ENCODE assay signal across 14 cellular contexts in the genomic region with DNA sequence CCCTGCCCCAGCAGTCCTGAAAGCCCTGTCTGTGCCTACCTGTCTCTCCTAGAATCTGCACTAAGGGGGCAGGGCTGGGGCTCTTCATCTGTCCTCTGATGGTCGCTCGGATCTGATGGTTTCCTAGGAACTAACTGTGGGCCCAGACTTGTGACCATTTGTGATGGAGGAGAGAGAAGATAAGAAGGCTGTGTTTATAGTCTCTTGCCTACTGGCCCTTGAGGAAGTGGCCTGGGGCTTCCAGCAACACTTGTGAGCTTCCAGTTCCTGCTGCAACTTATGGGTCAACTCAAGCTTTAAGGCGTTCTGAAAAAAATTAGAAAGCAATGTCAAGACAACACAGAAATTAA. TPM values are rescaled to one million over a fixed set of nuclear protein-coding genes. Genes with fewer than 3 reads are reported as not detected.
A peak's percentile ranks its signal among the peaks of the same experiment; 100 is the strongest.
DNase-seq lines count a peak whose midpoint lies in the region; ATAC-seq and TF ChIP-seq lines count a peak whose summit lies in the region.
"Had no signal": no experiment of that assay in that cellular context is flagged by ENCODE, and none has a peak within 500 bp of the region (broad histone marks: within the 10 kb centered on the region; RNA-seq: fewer than 3 reads in every experiment).

No MANE protein-coding gene starts in this region.

- TF ChIP-seq POLR2A in breast epithelium (IDR thresholded peaks at IDR 0.05) (no peak), suprapubic skin (IDR thresholded peaks at IDR 0.05) (no peak)

- H3K36me3 ChIP-seq in HUES6 (ENCODE audit: control insufficient read depth, insufficient read depth, low read length) = no peaks in the 10 kb centered on the region
- H3K36me3 ChIP-seq in breast epithelium = no peaks in the 10 kb centered on the region
- no peaks in the 10 kb centered on the region for H3K36me3 ChIP-seq in kidney epithelial cell (ENCODE audit: control insufficient read depth, insufficient read depth, low read length)
- H3K36me3 ChIP-seq in suprapubic skin = no peaks in the 10 kb centered on the region
- H3K36me3 ChIP-seq in tibial artery = no peaks in the 10 kb centered on the region

- no peak for TF ChIP-seq EP300 in suprapubic skin (IDR thresholded peaks at IDR 0.05)

- intact Hi-C loops in breast epithelium (cut with DNase I; ENCODE audit: low total_unique reads) (no loop called here), tibial artery (cut with DNase I; ENCODE audit: low total_unique reads) (no loop called here)

- peak overlapping the region; percentile 83 for H3K9ac ChIP-seq in HUES6 (ENCODE audit: low read length)
- H3K9ac ChIP-seq: KMS-11 had no signal

- H3K9me3 ChIP-seq in HUES6 (ENCODE audit: control insufficient read depth, insufficient read depth, low read depth, low read length) = no peaks in the 10 kb centered on the region
- no peaks in the 10 kb centered on the region for H3K9me3 ChIP-seq in breast epithelium
- no peaks in the 10 kb centered on the region for H3K9me3 ChIP-seq in suprapubic skin
- H3K9me3 ChIP-seq in tibial artery = no peaks in the 10 kb centered on the region

- H3K27me3 ChIP-seq in HUES6 (ENCODE audit: control insufficient read depth, insufficient read depth, low read length) (no peaks in the 10 kb centered on the region), breast epithelium (no peaks in the 10 kb centered on the region), kidney epithelial cell (ENCODE audit: control insufficient read depth, insufficient read depth, low read length) (no peaks in the 10 kb centered on the region), suprapubic skin (no peaks in the 10 kb centered on the region), tibial artery (no peaks in the 10 kb centered on the region)

- H3K27ac ChIP-seq in HUES6 (ENCODE audit: low read depth, low read length) = no peak overlapping the region
- H3K27ac ChIP-seq in breast epithelium = peak overlapping the region; percentile 93 to 97
- peak overlapping the region; percentile 96 for H3K27ac ChIP-seq in suprapubic skin
- H3K27ac ChIP-seq in tibial artery = peak overlapping the region in 1 of 2 donors; percentile 62
- H3K27ac ChIP-seq: KMS-11 had no signal

- peak overlapping the region; percentile 84 for H3K4me3 ChIP-seq in HUES6 (ENCODE audit: low read depth, low read length)
- H3K4me3 ChIP-seq in breast epithelium = peak overlapping the region in 2 of 3 donors; percentile 83 to 93
- H3K4me3 ChIP-seq in kidney epithelial cell (ENCODE audit: low read depth, low read length) = peak overlapping the region; percentile 91
- peak overlapping the region; percentile 80 for H3K4me3 ChIP-seq in suprapubic skin
- H3K4me3 ChIP-seq in tibial artery = no peak overlapping the region

- ATAC-seq in GM19324 (IDR thresholded peaks at IDR 0.05; ENCODE audit: low FRiP score, unreplicated experiment) (no peak), GM19463 (IDR thresholded peaks at IDR 0.05; ENCODE audit: unreplicated experiment) (no peak)
- ATAC-seq: activated T-cell treated with anti-CD3 and anti-CD28 coated beads, Interleukin-2, amount 50 U/mL, for 4 hours had no signal

- peaks cover 54% of the 10 kb centered on the region for H3K4me1 ChIP-seq in HUES6 (ENCODE audit: control insufficient read depth, insufficient read depth, low read length)
- peaks cover under 1 to 21% of the 10 kb centered on the region in 2 donors for H3K4me1 ChIP-seq in breast epithelium
- H3K4me1 ChIP-seq in suprapubic skin = peaks cover 77% of the 10 kb centered on the region
- peaks cover 5 to 36% (median 21%) of the 10 kb centered on the region in 4 donors for H3K4me1 ChIP-seq in tibial artery

- DNase-seq in breast epithelium (ENCODE audit: low spot score in 2 of 2) (no peak), kidney epithelial cell (ENCODE audit: low read depth) (no peak), suprapubic skin (ENCODE audit: low spot score in 2 of 2) (no peak), tibial artery (no peak)
- no peak for DNase-seq in activated CD8-positive, alpha-beta memory T cell treated with anti-CD3 and anti-CD28 coated beads, Interleukin-2, amount 50 U/mL, for 48 hours
- DNase-seq: activated T-cell treated with anti-CD3 and anti-CD28 coated beads, Interleukin-2, amount 50 U/mL, for 4 hours; aorta; CD4-positive, alpha-beta memory T cell; NCI-H2171 treated with DMSO at 0.1 percent for 48 hours; SHP77 had no signal

- 30% methylated on average over 3 of the region's 3 CpGs for WGBS in suprapubic skin

- TF ChIP-seq CTCF in breast epithelium (IDR thresholded peaks at IDR 0.05) (no peak), kidney epithelial cell (IDR thresholded peaks at IDR 0.05; ENCODE audit: insufficient read depth, low read length, poor library complexity, severe bottlenecking) (no peak), suprapubic skin (IDR thresholded peaks at IDR 0.05) (no peak), tibial artery (IDR thresholded peaks at IDR 0.05) (no peak)

RNA-seq across cellular contexts. Expression of a gene that starts 53.2 kb away (rescaled TPM):
- 10 to 100 TPM in 2 of 3 donors, 1 to 10 TPM in 1; 9.8 to 24.2 (median 13.6) TPM for total RNA-seq in breast epithelium
- 2.7 and 3.8 TPM in 2 replicates for total RNA-seq in kidney epithelial cell
- total RNA-seq in suprapubic skin = 10 to 100 TPM in 1 of 4 donors, 1 to 10 TPM in 3; 7.4 to 11.4 (median 8.3) TPM
- total RNA-seq: activated T-cell treated with anti-CD3 and anti-CD28 coated beads, Interleukin-2, amount 50 U/mL, for 4 hours; CD4-positive, alpha-beta memory T cell had no signal

Comparison
In these comparisons a context has a peak if more than half of its experiments do, and no peak if none do; other contexts are left out.
1. H3K4me3 ChIP-seq: peak in HUES6 (single experiment), breast epithelium (2 of 3), kidney epithelial cell (single experiment) and suprapubic skin (single experiment); none in tibial artery (0 of 2).